In genomic region chr1:32012709-32013385, GRCh38 we compare ENCODE assay signal across 8 cellular contexts. TPM values are rescaled to one million over a fixed set of nuclear protein-coding genes. Genes with fewer than 3 reads are reported as not detected.
DNase-seq lines count a peak whose midpoint lies in the region; ATAC-seq, FAIRE-seq and TF ChIP-seq lines count a peak whose summit lies in the region.

No MANE protein-coding gene starts in this region.

- ATAC-seq in activated CD4-positive, alpha-beta T cell treated with anti-CD3 and anti-CD28 coated beads for 36 hours: no peak
- no peak for ATAC-seq in activated naive CD8-positive, alpha-beta T cell treated with anti-CD3 and anti-CD28 coated beads, Interleukin-2, amount 10 ng/mL, durations not matched to agents 7 days and 5 days (ENCODE audit: low read depth)

- no peaks in the 10 kb centered on the region for H3K9me3 ChIP-seq in keratinocyte (ENCODE audit: control insufficient read depth, low read depth, low read length)

- H3K4me3 ChIP-seq in keratinocyte (ENCODE audit: control insufficient read depth in 2 of 3, extremely low read depth in 1 of 3, insufficient read depth in 2 of 3, low read depth in 1 of 3, low read length in 3 of 3): peak overlapping the region; percentile 89 to 99 (median 96)

- H3K36me3 Mint-ChIP-seq in activated CD4-positive, alpha-beta T cell treated with anti-CD3 and anti-CD28 coated beads for 36 hours (ENCODE audit: low read depth): peaks cover 28% of the 10 kb centered on the region
- peaks cover 10% of the 10 kb centered on the region for H3K36me3 Mint-ChIP-seq in activated naive CD8-positive, alpha-beta T cell treated with anti-CD3 and anti-CD28 coated beads, Interleukin-2, amount 10 ng/mL, durations not matched to agents 7 days and 5 days

- H3K27ac ChIP-seq in keratinocyte (ENCODE audit: control insufficient read depth, insufficient read depth, low read length) (peak overlapping the region; percentile 68), temporal lobe (ENCODE audit: low read depth, low read length) (peak overlapping the region; percentile 95)

- H3K9ac ChIP-seq in keratinocyte (ENCODE audit: control insufficient read depth, extremely low read depth, insufficient read depth, low read length): peak overlapping the region; percentile 93

- peaks cover 42% of the 10 kb centered on the region for H3K79me2 ChIP-seq in keratinocyte (ENCODE audit: control insufficient read depth, insufficient read depth, low read length)

- H3K36me3 ChIP-seq in keratinocyte (ENCODE audit: control insufficient read depth in 2 of 2, extremely low read depth in 1 of 2, insufficient read depth in 2 of 2, low read length in 2 of 2): peaks cover 0 to 2% of the 10 kb centered on the region in 2 experiments

- CTCF ChIA-PET in activated CD4-positive, alpha-beta T cell treated with anti-CD3 and anti-CD28 coated beads for 36 hours (lab: Charles Lee): interaction anchor here (0.6 to 1.3 kb wide), 5 partner anchors 8 to 98 kb away, joined by 3 to 4 read pairs (median 3); no protein-coding TSS in a partner anchor

- H3K4me1 ChIP-seq in keratinocyte (ENCODE audit: control insufficient read depth, extremely low read depth, insufficient read depth, low read length): peaks cover 15% of the 10 kb centered on the region

- dilution Hi-C loops in keratinocyte (cut with MboI; ENCODE audit: extremely low pct_ligation_motif_present, low sequenced_read_pairs): no loop called here

- H3K4me2 ChIP-seq in keratinocyte (ENCODE audit: control insufficient read depth, extremely low read depth, insufficient read depth, low read depth, low read length): peak overlapping the region; percentile 85

- peaks cover 3% of the 10 kb centered on the region for H3K9me1 ChIP-seq in keratinocyte (ENCODE audit: control insufficient read depth, extremely low read depth, insufficient read depth, low read length)

- H3K27me3 ChIP-seq in keratinocyte (ENCODE audit: control insufficient read depth, extremely low read depth, insufficient read depth, low read length): no peaks in the 10 kb centered on the region

- H3K4me3 Mint-ChIP-seq in activated CD4-positive, alpha-beta T cell treated with anti-CD3 and anti-CD28 coated beads for 36 hours: peak overlapping the region; percentile 97
- H3K4me3 Mint-ChIP-seq in activated naive CD8-positive, alpha-beta T cell treated with anti-CD3 and anti-CD28 coated beads, Interleukin-2, amount 10 ng/mL, durations not matched to agents 7 days and 5 days: peak overlapping the region; percentile 91

- no peaks in the 10 kb centered on the region for H3K9me3 Mint-ChIP-seq in activated CD4-positive, alpha-beta T cell treated with anti-CD3 and anti-CD28 coated beads for 36 hours (ENCODE audit: low read depth)
- H3K9me3 Mint-ChIP-seq in activated naive CD8-positive, alpha-beta T cell treated with anti-CD3 and anti-CD28 coated beads, Interleukin-2, amount 10 ng/mL, durations not matched to agents 7 days and 5 days: no peaks in the 10 kb centered on the region

- no peak for TF ChIP-seq CTCF in keratinocyte (optimal IDR thresholded peaks at IDR 0.05 in 1 of 3, IDR thresholded peaks at IDR 0.05 in 1 of 3, conservative IDR thresholded peaks at IDR 0.05 in 1 of 3; ENCODE audit: extremely low read depth in 1 of 3, insufficient read depth in 2 of 3, low read length in 3 of 3)

- FAIRE-seq in keratinocyte (lab: Jason Lieb, UNC): peak; percentile 29

- intact Hi-C loops in activated CD4-positive, alpha-beta T cell treated with anti-CD3 and anti-CD28 coated beads for 36 hours (cut with DNase I, micrococcal nuclease): loop anchor here (1.0 to 10.0 kb wide), 17 partner anchors 28 to 804 kb away; partner anchors contain the start of genes EIF3I (in 1 of the 2), HDAC1 (in 1 of the 2), KPNA6 (in 1 of the 2) and PEF1 (in 1 of the 2)

- H3K27ac Mint-ChIP-seq in activated CD4-positive, alpha-beta T cell treated with anti-CD3 and anti-CD28 coated beads for 36 hours: peak overlapping the region; percentile 92
- peak overlapping the region; percentile 96 for H3K27ac Mint-ChIP-seq in activated naive CD8-positive, alpha-beta T cell treated with anti-CD3 and anti-CD28 coated beads, Interleukin-2, amount 10 ng/mL, durations not matched to agents 7 days and 5 days

- peak overlapping the region; percentile 94 for H2AFZ ChIP-seq in keratinocyte (ENCODE audit: control insufficient read depth, low read length)

- H4K20me1 ChIP-seq in keratinocyte (ENCODE audit: control insufficient read depth, extremely low read depth, insufficient read depth, low read length): peaks cover 20% of the 10 kb centered on the region

- peaks cover 26% of the 10 kb centered on the region for H3K4me1 Mint-ChIP-seq in activated CD4-positive, alpha-beta T cell treated with anti-CD3 and anti-CD28 coated beads for 36 hours
- H3K4me1 Mint-ChIP-seq in activated naive CD8-positive, alpha-beta T cell treated with anti-CD3 and anti-CD28 coated beads, Interleukin-2, amount 10 ng/mL, durations not matched to agents 7 days and 5 days: peaks cover 26% of the 10 kb centered on the region

- H3K27me3 Mint-ChIP-seq in activated CD4-positive, alpha-beta T cell treated with anti-CD3 and anti-CD28 coated beads for 36 hours: no peaks in the 10 kb centered on the region
- H3K27me3 Mint-ChIP-seq in activated naive CD8-positive, alpha-beta T cell treated with anti-CD3 and anti-CD28 coated beads, Interleukin-2, amount 10 ng/mL, durations not matched to agents 7 days and 5 days: no peaks in the 10 kb centered on the region

- DNase-seq in activated CD4-positive, alpha-beta T cell treated with anti-CD3 and anti-CD28 coated beads for 36 hours: no peak
- no peak for DNase-seq in activated CD4-positive, alpha-beta T cell treated with anti-CD3 and anti-CD28 coated beads for 1 hour
- no peak for DNase-seq in activated naive CD8-positive, alpha-beta T cell treated with anti-CD3 and anti-CD28 coated beads, Interleukin-2, amount 10 ng/mL, durations not matched to agents 7 days and 5 days
- no peak for DNase-seq in keratinocyte (ENCODE audit: low read depth, low spot score)
- DNase-seq in stimulated activated CD4-positive, alpha-beta T cell treated with anti-CD3 and anti-CD28 coated beads, Interleukin-12 subunit alpha, Interleukin-12 subunit beta, amount 100 ng/mL, for 4 hours: no peak
- no peak for DNase-seq in GM03348 (ENCODE audit: low spot score)
- DNase-seq in NCI-H2227 treated with DMSO at 0.1 percent for 48 hours (lab: John Stamatoyannopoulos, UW): no peak

- POLR2A ChIA-PET in activated CD4-positive, alpha-beta T cell treated with anti-CD3 and anti-CD28 coated beads for 36 hours (lab: Charles Lee): interaction anchor here (0.5 to 1.1 kb wide), 8 partner anchors 61 to 716 kb away, joined by 3 to 7 read pairs (median 4); partner anchors contain the start of genes SNRNP40 and TXLNA
- POLR2A ChIA-PET in activated naive CD8-positive, alpha-beta T cell treated with anti-CD3 and anti-CD28 coated beads, Interleukin-2, amount 10 ng/mL, durations not matched to agents 7 days and 5 days (lab: Charles Lee): interaction anchor here (0.6 to 3.9 kb wide), 27 partner anchors 8 to 302 kb away, joined by 3 to 22 read pairs (median 4); partner anchors contain the start of genes KPNA6, PTP4A2 and TMEM39B

RNA-seq across cellular contexts. Expression of gene KHDRBS1, which starts 0.8 kb away (rescaled TPM):
- total RNA-seq in activated CD4-positive, alpha-beta T cell treated with anti-CD3 and anti-CD28 coated beads for 36 hours: 100 to 1,000 TPM; 198 to 206 TPM
- 100 to 1,000 TPM; 162 TPM for total RNA-seq in activated naive CD8-positive, alpha-beta T cell treated with anti-CD3 and anti-CD28 coated beads, Interleukin-2, amount 10 ng/mL, durations not matched to agents 7 days and 5 days
- polyA plus RNA-seq in keratinocyte: 23.1 to 74.9 TPM (median 54.7 TPM) in 3 replicates
- 43.5 TPM for polyA plus RNA-seq in keratinocyte (2011; ENCODE audit: low read depth)
- polyA plus RNA-seq in keratinocyte (2011; cell fraction: cytosol; rRNA removed): 45.3 and 51.3 TPM in 2 replicates
- 46.3 and 49.5 TPM in 2 replicates for polyA plus RNA-seq in keratinocyte (2011; cell fraction: nucleus; rRNA removed)
- polyA plus RNA-seq in keratinocyte (2012; ENCODE audit: low replicate concordance): 63.3 and 111 TPM in 2 replicates
- polyA minus RNA-seq in keratinocyte: 20.2 to 89.6 TPM (median 38.8 TPM) in 3 replicates
- polyA minus RNA-seq in keratinocyte (2011; cell fraction: cytosol; rRNA and poly(A)+ RNA removed): 33.8 TPM
- 18.8 and 30.8 TPM in 2 replicates for polyA minus RNA-seq in keratinocyte (2011; cell fraction: nucleus; rRNA and poly(A)+ RNA removed)
- 130 TPM for total RNA-seq in temporal lobe

RNA-seq across cellular contexts. Expression of gene TMEM39B, which starts 59.9 kb away (rescaled TPM):
- 10 to 100 TPM; 25.2 to 29.8 TPM for total RNA-seq in activated CD4-positive, alpha-beta T cell treated with anti-CD3 and anti-CD28 coated beads for 36 hours
- 10 to 100 TPM; 27.1 to 28.4 TPM for total RNA-seq in activated naive CD8-positive, alpha-beta T cell treated with anti-CD3 and anti-CD28 coated beads, Interleukin-2, amount 10 ng/mL, durations not matched to agents 7 days and 5 days
- 6.8 to 11.7 TPM (median 7.3 TPM) in 3 replicates for polyA plus RNA-seq in keratinocyte
- 1.3 TPM for polyA plus RNA-seq in keratinocyte (2011; ENCODE audit: low read depth)
- polyA plus RNA-seq in keratinocyte (2011; cell fraction: cytosol; rRNA removed): 5.7 and 8.4 TPM in 2 replicates
- 12.8 and 13.9 TPM in 2 replicates for polyA plus RNA-seq in keratinocyte (2011; cell fraction: nucleus; rRNA removed)
- 6.4 and 12.3 TPM in 2 replicates for polyA plus RNA-seq in keratinocyte (2012; ENCODE audit: low replicate concordance)
- 16.3 to 29.7 TPM (median 16.6 TPM) in 3 replicates for polyA minus RNA-seq in keratinocyte
- polyA minus RNA-seq in keratinocyte (2011; cell fraction: cytosol; rRNA and poly(A)+ RNA removed): 11.7 TPM
- polyA minus RNA-seq in keratinocyte (2011; cell fraction: nucleus; rRNA and poly(A)+ RNA removed): 6.9 and 9.2 TPM in 2 replicates
- 3.2 TPM for total RNA-seq in temporal lobe
